In genomic region chrX:74061879-74062278, GRCh38 we compare ENCODE assay signal across 27 cellular contexts.
DNase-seq lines count a peak whose midpoint lies in the region; ATAC-seq, FAIRE-seq and TF ChIP-seq lines count a peak whose summit lies in the region.
"Had no signal": no experiment of that assay in that cellular context is flagged by ENCODE, and none has a peak within 500 bp of the region (broad histone marks: within the 10 kb centered on the region; RNA-seq: fewer than 3 reads in every experiment).

No MANE protein-coding gene starts in this region.

- H3K4me1 Mint-ChIP-seq in astrocyte (ENCODE audit: low read depth, unreplicated experiment), result peaks cover 3% of the 10 kb centered on the region

- H3K4me1 ChIP-seq in astrocyte (ENCODE audit: insufficient read depth, low read length), result no peaks in the 10 kb centered on the region
- H3K4me1 ChIP-seq in foreskin keratinocyte, result no peaks in the 10 kb centered on the region
- no peaks in the 10 kb centered on the region for H3K4me1 ChIP-seq in lower lobe of right lung
- H3K4me1 ChIP-seq: Caco-2, SJSA1 had no signal

- no peak for ATAC-seq in foreskin keratinocyte
- no peak for ATAC-seq in lower lobe of right lung
- ATAC-seq in left lobe of liver, result no peak
- ATAC-seq: HepG2 had no signal

- H3K27ac ChIP-seq in astrocyte (ENCODE audit: low read depth, low read length) (no peak overlapping the region), foreskin keratinocyte (no peak overlapping the region), lower lobe of right lung (no peak overlapping the region)
- H3K27ac ChIP-seq: GM23248, PC-9, SJSA1 had no signal

- no peak overlapping the region for H3K4me2 ChIP-seq in astrocyte (ENCODE audit: low read length)
- H3K4me2 ChIP-seq: PC-9 had no signal

- H3K36me3 ChIP-seq in astrocyte (ENCODE audit: insufficient read depth, low read length) (no peaks in the 10 kb centered on the region), lower lobe of right lung (no peaks in the 10 kb centered on the region)
- H3K36me3 ChIP-seq: MG63, SJSA1 had no signal

- H3K9me3 ChIP-seq in astrocyte (ENCODE audit: insufficient read depth, low read depth, low read length) (no peaks in the 10 kb centered on the region), lower lobe of right lung (no peaks in the 10 kb centered on the region)
- H3K9me3 ChIP-seq: Caco-2, MG63, SJSA1 had no signal

- no peak overlapping the region for H3K9ac ChIP-seq in astrocyte (ENCODE audit: low read length)
- H3K9ac ChIP-seq: GM23248 had no signal

- DNase-seq in GM12865 (ENCODE audit: low read depth) (peak; percentile 1), GM19239 (ENCODE audit: insufficient read length, low spot score) (no peak), astrocyte (ENCODE audit: low read depth) (no peak), foreskin keratinocyte (peak; percentile 16 to 30), lower lobe of right lung (no peak), H4 (ENCODE audit: low spot score) (no peak), left lobe of liver (ENCODE audit: low spot score) (no peak)
- DNase-seq in activated T-cell treated with anti-CD3 and anti-CD28 coated beads, Interleukin-2, amount 50 U/mL, for 1 hour, result no peak
- DNase-seq: C1 segment of cervical spinal cord; Caco-2; CD4-positive, alpha-beta memory T cell; EL; GF-D8; GM23248; HCEC 1CT; KBM-7; MG63; NCI-H1105 treated with DMSO at 0.1 percent for 48 hours; NCI-H146; NCI-H1930; NCI-H446 treated with DMSO at 0.1 percent for 48 hours; NCI-H526; Right ventricle myocardium superior; RPMI8226 had no signal

- H3K27me3 Mint-ChIP-seq in astrocyte (ENCODE audit: low read depth, unreplicated experiment), result no peaks in the 10 kb centered on the region
- H3K27me3 Mint-ChIP-seq: CD4-positive, alpha-beta memory T cell had no signal

- FAIRE-seq in GM19239 (lab: Jason Lieb, UNC) (peak; percentile 44), astrocyte (lab: Jason Lieb, UNC) (peak; percentile 13)
- FAIRE-seq: HepG2 had no signal

- H3K4me3 ChIP-seq in GM12865 (ENCODE audit: low read depth, low read length) (no peak overlapping the region), astrocyte (ENCODE audit: insufficient read depth, low read depth, low read length) (no peak overlapping the region), lower lobe of right lung (no peak overlapping the region)
- H3K4me3 ChIP-seq: GM23248, MG63, PC-9, SJSA1 had no signal

- H3K27ac Mint-ChIP-seq in astrocyte (ENCODE audit: unreplicated experiment), result no peak overlapping the region
- H3K27ac Mint-ChIP-seq: CD4-positive, alpha-beta memory T cell had no signal

- no peaks in the 10 kb centered on the region for H3K9me3 Mint-ChIP-seq in astrocyte (ENCODE audit: unreplicated experiment)

- H4K20me1 ChIP-seq in astrocyte (ENCODE audit: insufficient read depth, low read length), result no peaks in the 10 kb centered on the region

- H3K27me3 ChIP-seq in astrocyte (ENCODE audit: insufficient read depth, low read length), result no peaks in the 10 kb centered on the region
- no peaks in the 10 kb centered on the region for H3K27me3 ChIP-seq in foreskin keratinocyte
- H3K27me3 ChIP-seq in lower lobe of right lung (ENCODE audit: low read depth), result no peaks in the 10 kb centered on the region
- H3K27me3 ChIP-seq: MG63, SJSA1 had no signal

- no peaks in the 10 kb centered on the region for H3K36me3 Mint-ChIP-seq in astrocyte (ENCODE audit: low read depth, unreplicated experiment)
- H3K36me3 Mint-ChIP-seq: CD4-positive, alpha-beta memory T cell had no signal

- no peak overlapping the region for H3K4me3 Mint-ChIP-seq in astrocyte (ENCODE audit: unreplicated experiment)
- H3K4me3 Mint-ChIP-seq: CD4-positive, alpha-beta memory T cell had no signal

- TF ChIP-seq CTCF in GM12865 (IDR thresholded peaks at IDR 0.05; ENCODE audit: insufficient read depth, low read depth, low read length, missing control alignments) (no peak), astrocyte (IDR thresholded peaks at IDR 0.05; ENCODE audit: insufficient read depth, low read depth, low read length) (no peak), foreskin keratinocyte (conservative IDR thresholded peaks at IDR 0.05) (no peak), lower lobe of right lung (IDR thresholded peaks at IDR 0.05) (no peak)

- no peak overlapping the region for H2AFZ ChIP-seq in astrocyte (ENCODE audit: low read depth, low read length)
- H2AFZ ChIP-seq: GM23248, PC-9 had no signal

- no peaks in the 10 kb centered on the region for H3K79me2 ChIP-seq in astrocyte (ENCODE audit: insufficient read depth, low read length)

- intact Hi-C loops in lower lobe of right lung (cut with DNase I), result no loop called here

Comparison
In these comparisons a context has a peak if more than half of its experiments do, and no peak if none do; other contexts are left out.
1. DNase-seq: peak in GM12865 (single experiment) and foreskin keratinocyte (2 of 2); none in GM19239 (single experiment), astrocyte (single experiment), activated T-cell treated with anti-CD3 and anti-CD28 coated beads, Interleukin-2, amount 50 U/mL, for 1 hour (single experiment), lower lobe of right lung (single experiment), H4 (single experiment) and left lobe of liver (single experiment).